Comparison of ENCODE assay signal across 8 cellular contexts in genomic region chr1:94854458-94855306, GRCh38.
A peak's percentile ranks its signal among the peaks of the same experiment; 100 is the strongest.
DNase-seq lines count a peak whose midpoint lies in the region; ATAC-seq and TF ChIP-seq lines count a peak whose summit lies in the region.

No MANE protein-coding gene starts in this region.

- peak overlapping the region; percentile 69 for H3K4me3 ChIP-seq in coronary artery

- peak overlapping the region; percentile 59 to 90 for H3K27ac ChIP-seq in coronary artery

- DNase-seq in AG20443 (ENCODE audit: low spot score) (peak; percentile 94), NCI-H226 (peak; percentile 96), coronary artery (ENCODE audit: low spot score) (peak; percentile 91), left kidney (ENCODE audit: low read depth, low spot score) (peak; percentile 93)
- peak; percentile 62 for DNase-seq in activated CD4-positive, alpha-beta T cell treated with anti-CD3 and anti-CD28 coated beads for 1 hour
- peak; percentile 54 to 60 for DNase-seq in stimulated activated CD4-positive, alpha-beta T cell treated with anti-CD3 and anti-CD28 coated beads, Interleukin-1b, Interleukin-23, amount 100 ng/mL, for 4 hours (ENCODE audit: low read depth in 2 of 2)

- peak; percentile 76 for TF ChIP-seq CTCF in coronary artery (IDR thresholded peaks at IDR 0.05)

- ATAC-seq in GM19023 (IDR thresholded peaks at IDR 0.05; ENCODE audit: unreplicated experiment), result peak; percentile 98
- peak; percentile 98 for ATAC-seq in HG03280 (IDR thresholded peaks at IDR 0.05; ENCODE audit: unreplicated experiment)

Comparison
In these comparisons a context has a peak if more than half of its experiments do, and no peak if none do; other contexts are left out.
1. Peak in every context shown above with its lines: DNase-seq, ATAC-seq, H3K4me3 ChIP-seq and H3K27ac ChIP-seq.